Comparison of ENCODE assay signal across 8 cellular contexts in the genomic region with DNA sequence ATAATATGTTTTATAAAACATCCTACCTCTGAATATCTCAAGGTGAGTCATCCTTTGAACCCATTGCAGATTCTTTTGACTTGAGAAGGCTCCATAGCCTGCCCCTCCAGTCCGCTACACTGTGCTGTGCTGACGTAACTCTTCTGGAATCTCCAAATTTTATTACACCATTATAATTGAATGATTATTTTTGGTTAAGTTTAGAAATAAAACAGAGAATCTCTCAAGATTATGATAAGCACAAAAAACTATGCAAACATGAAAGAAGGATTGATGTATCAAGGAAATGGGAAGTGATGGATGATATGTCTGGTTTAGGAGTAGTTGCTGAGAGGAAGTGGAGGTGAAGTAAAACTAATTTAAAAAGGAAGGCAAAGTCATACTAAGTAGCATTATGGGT.
"Had no signal": no experiment of that assay in that cellular context is flagged by ENCODE, and none has a peak within 500 bp of the region (broad histone marks: within the 10 kb centered on the region; RNA-seq: fewer than 3 reads in every experiment).

No MANE protein-coding gene starts in this region.

- FAIRE-seq: G401.6, GM12878, GM12891, GM12892, GM18507, GM19239 had no signal

- DNase-seq: GDM1, GF-D8 had no signal

- ATAC-seq: GM12878 had no signal

- H3K4me3 ChIP-seq: GM12878 had no signal
